ENCODE assay signal across 39 cellular contexts in the genomic region with DNA sequence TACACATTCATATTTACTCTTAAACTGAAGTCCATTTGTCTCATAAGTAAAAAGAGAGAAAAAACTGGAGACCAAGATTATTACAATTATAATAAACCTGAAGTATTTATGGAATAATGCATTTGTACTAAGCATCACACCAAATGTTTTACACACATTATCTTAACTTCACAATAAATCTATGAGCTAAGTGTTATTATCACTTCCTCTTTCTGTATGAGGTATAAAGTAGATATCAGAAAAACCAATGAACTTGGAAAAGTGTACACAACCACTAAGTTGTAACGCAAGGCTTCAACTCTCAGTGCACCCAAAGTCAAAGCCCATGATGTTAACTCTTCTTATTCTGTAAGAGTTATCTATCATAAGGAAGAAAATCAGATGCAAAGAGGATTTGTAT.
"Had no signal": no experiment of that assay in that cellular context is flagged by ENCODE, and none has a peak within 500 bp of the region (broad histone marks: within the 10 kb centered on the region; RNA-seq: fewer than 3 reads in every experiment).

No MANE protein-coding gene starts in this region.

- H3K27me3 ChIP-seq: adrenal gland, ascending aorta, body of pancreas, brain microvascular endothelial cell, breast epithelium, cardiac muscle cell had no signal

- DNase-seq: activated effector memory CD4-positive, alpha-beta T cell treated with anti-CD3 and anti-CD28 coated beads, Interleukin-2, amount 50 U/mL, for 16 hours; activated effector memory CD4-positive, alpha-beta T cell treated with Interleukin-2 at 50 U/mL for 16 hours; activated gamma-delta T cell; activated gamma-delta T cell treated with Interleukin-2 at 50 U/mL for 16 hours; activated naive CD4-positive, alpha-beta T cell; activated naive CD4-positive, alpha-beta T cell treated with anti-CD3 and anti-CD28 coated beads for 36 hours; activated naive CD4-positive, alpha-beta T cell treated with anti-CD3 and anti-CD28 coated beads, Interleukin-2, amount 10 ng/mL, durations not matched to agents 7 days and 5 days; activated naive CD4-positive, alpha-beta T cell treated with anti-CD3 and anti-CD28 coated beads, Interleukin-2, amount 50 U/mL, for 16 hours; activated naive CD4-positive, alpha-beta T cell treated with Interleukin-2 at 50 U/mL for 16 hours; activated naive CD8-positive, alpha-beta T cell treated with anti-CD3 and anti-CD28 coated beads for 36 hours; activated naive CD8-positive, alpha-beta T cell treated with anti-CD3 and anti-CD28 coated beads, Interleukin-2, amount 10 ng/mL, durations not matched to agents 7 days and 5 days; activated naive CD8-positive, alpha-beta T cell treated with anti-CD3 and anti-CD28 coated beads, Interleukin-2, amount 50 U/mL, for 24 hours; activated T-cell treated with anti-CD3 and anti-CD28 coated beads, Interleukin-2, amount 50 U/mL, for 1 hour; activated T-cell treated with anti-CD3 and anti-CD28 coated beads, Interleukin-2, amount 50 U/mL, for 24 hours; activated T-cell treated with anti-CD3 and anti-CD28 coated beads, Interleukin-2, amount 50 U/mL, for 4 hours; activated T-cell treated with anti-CD3 and anti-CD28 coated beads, Interleukin-2, amount 50 U/mL, for 48 hours; activated T-cell treated with anti-CD3 and anti-CD28 coated beads, Interleukin-2, amount 50 U/mL, for 72 hours; adrenal gland; amniotic stem cell; amygdala; anterior cingulate cortex; aorta; body of pancreas; brain microvascular endothelial cell; central memory CD4-positive, alpha-beta T cell; cerebellar nuclear complex had no signal

- FAIRE-seq: astrocyte, bronchial epithelial cell had no signal

- H3K4me3 ChIP-seq: adrenal gland, ascending aorta, body of pancreas, breast epithelium, cardiac muscle cell had no signal

- H3K9me3 ChIP-seq: adrenal gland, ascending aorta, body of pancreas, breast epithelium had no signal

- H3K27ac Mint-ChIP-seq: activated naive CD4-positive, alpha-beta T cell treated with anti-CD3 and anti-CD28 coated beads for 36 hours; activated naive CD4-positive, alpha-beta T cell treated with anti-CD3 and anti-CD28 coated beads, Interleukin-2, amount 10 ng/mL, durations not matched to agents 7 days and 5 days; activated naive CD4-positive, alpha-beta T cell treated with anti-CD3 and anti-CD28 coated beads, Interleukin-2, amount 50 U/mL, for 24 hours; activated naive CD4-positive, alpha-beta T cell treated with anti-CD3 and anti-CD28 coated beads, Interleukin-2, amount 50 U/mL, for 72 hours; activated naive CD8-positive, alpha-beta T cell; activated naive CD8-positive, alpha-beta T cell treated with anti-CD3 and anti-CD28 coated beads for 36 hours; activated naive CD8-positive, alpha-beta T cell treated with anti-CD3 and anti-CD28 coated beads, Interleukin-2, amount 10 ng/mL, durations not matched to agents 7 days and 5 days; activated naive CD8-positive, alpha-beta T cell treated with anti-CD3 and anti-CD28 coated beads, Interleukin-2, amount 50 U/mL, for 24 hours; activated T-cell treated with anti-CD3 and anti-CD28 coated beads, Interleukin-2, amount 50 U/mL, for 24 hours; activated T-cell treated with anti-CD3 and anti-CD28 coated beads, Interleukin-2, amount 50 U/mL, for 72 hours; activated T-helper 1 cell treated with anti-CD3 and anti-CD28 coated beads, Interleukin-12 subunit alpha, Interleukin-12 subunit beta, Interleukin-2, Interleukin-4 antibody, amounts not matched to agents 30 ng/mL and 10 ng/mL and 1 ng/mL, durations not matched to agents 14 hours and 24 hours and 36 hours; activated T-helper 17 cell treated with anti-CD3 and anti-CD28 coated beads, Interleukin-2, amount 50 U/mL, for 72 hours; activated T-helper 2 cell treated with anti-CD3 and anti-CD28 coated beads, Interferon-gamma antibody, Interleukin-2, Interleukin-4, amounts not matched to agents 10 μg/mL and 5 μg/mL and 100 μg/mL, durations not matched to agents 14 hours and 24 hours and 36 hours; brain had no signal

- H3K9me3 Mint-ChIP-seq: activated naive CD4-positive, alpha-beta T cell treated with anti-CD3 and anti-CD28 coated beads for 36 hours; activated naive CD4-positive, alpha-beta T cell treated with anti-CD3 and anti-CD28 coated beads, Interleukin-2, amount 10 ng/mL, durations not matched to agents 7 days and 5 days; activated naive CD4-positive, alpha-beta T cell treated with anti-CD3 and anti-CD28 coated beads, Interleukin-2, amount 50 U/mL, for 24 hours; activated naive CD8-positive, alpha-beta T cell treated with anti-CD3 and anti-CD28 coated beads for 36 hours; activated naive CD8-positive, alpha-beta T cell treated with anti-CD3 and anti-CD28 coated beads, Interleukin-2, amount 10 ng/mL, durations not matched to agents 7 days and 5 days; activated naive CD8-positive, alpha-beta T cell treated with anti-CD3 and anti-CD28 coated beads, Interleukin-2, amount 50 U/mL, for 24 hours; activated T-cell treated with anti-CD3 and anti-CD28 coated beads, Interleukin-2, amount 50 U/mL, for 24 hours; activated T-cell treated with anti-CD3 and anti-CD28 coated beads, Interleukin-2, amount 50 U/mL, for 4 hours; activated T-cell treated with anti-CD3 and anti-CD28 coated beads, Interleukin-2, amount 50 U/mL, for 72 hours; activated T-helper 1 cell treated with anti-CD3 and anti-CD28 coated beads, Interleukin-12 subunit alpha, Interleukin-12 subunit beta, Interleukin-2, Interleukin-4 antibody, amounts not matched to agents 30 ng/mL and 10 ng/mL and 1 ng/mL, durations not matched to agents 14 hours and 24 hours and 36 hours; activated T-helper 17 cell treated with anti-CD3 and anti-CD28 coated beads, Interleukin-2, amount 50 U/mL, for 72 hours; activated T-helper 2 cell treated with anti-CD3 and anti-CD28 coated beads, Interferon-gamma antibody, Interleukin-2, Interleukin-4, amounts not matched to agents 10 μg/mL and 5 μg/mL and 100 μg/mL, durations not matched to agents 14 hours and 24 hours and 36 hours; brain; central memory CD8-positive, alpha-beta T cell had no signal

- H3K27me3 Mint-ChIP-seq: activated naive CD4-positive, alpha-beta T cell treated with anti-CD3 and anti-CD28 coated beads, Interleukin-2, amount 10 ng/mL, durations not matched to agents 7 days and 5 days; activated naive CD8-positive, alpha-beta T cell treated with anti-CD3 and anti-CD28 coated beads, Interleukin-2, amount 10 ng/mL, durations not matched to agents 7 days and 5 days; brain had no signal

- H3K36me3 ChIP-seq: adrenal gland, ascending aorta, brain microvascular endothelial cell, breast epithelium, cardiac muscle cell had no signal

- H3K4me3 Mint-ChIP-seq: activated naive CD4-positive, alpha-beta T cell treated with anti-CD3 and anti-CD28 coated beads for 36 hours; activated naive CD4-positive, alpha-beta T cell treated with anti-CD3 and anti-CD28 coated beads, Interleukin-2, amount 10 ng/mL, durations not matched to agents 7 days and 5 days; activated naive CD4-positive, alpha-beta T cell treated with anti-CD3 and anti-CD28 coated beads, Interleukin-2, amount 50 U/mL, for 24 hours; activated naive CD8-positive, alpha-beta T cell; activated naive CD8-positive, alpha-beta T cell treated with anti-CD3 and anti-CD28 coated beads for 36 hours; activated naive CD8-positive, alpha-beta T cell treated with anti-CD3 and anti-CD28 coated beads, Interleukin-2, amount 10 ng/mL, durations not matched to agents 7 days and 5 days; activated naive CD8-positive, alpha-beta T cell treated with anti-CD3 and anti-CD28 coated beads, Interleukin-2, amount 50 U/mL, for 24 hours; activated T-cell treated with anti-CD3 and anti-CD28 coated beads, Interleukin-2, amount 50 U/mL, for 24 hours; activated T-cell treated with anti-CD3 and anti-CD28 coated beads, Interleukin-2, amount 50 U/mL, for 4 hours; activated T-cell treated with anti-CD3 and anti-CD28 coated beads, Interleukin-2, amount 50 U/mL, for 72 hours; activated T-helper 1 cell treated with anti-CD3 and anti-CD28 coated beads, Interleukin-12 subunit alpha, Interleukin-12 subunit beta, Interleukin-2, Interleukin-4 antibody, amounts not matched to agents 30 ng/mL and 10 ng/mL and 1 ng/mL, durations not matched to agents 14 hours and 24 hours and 36 hours; activated T-helper 17 cell treated with anti-CD3 and anti-CD28 coated beads, Interleukin-2, amount 50 U/mL, for 72 hours; brain; central memory CD8-positive, alpha-beta T cell had no signal

- H3K4me1 ChIP-seq: adrenal gland, body of pancreas, breast epithelium had no signal

- ATAC-seq: activated naive CD4-positive, alpha-beta T cell treated with anti-CD3 and anti-CD28 coated beads, Interleukin-2, amount 50 U/mL, for 72 hours; activated naive CD8-positive, alpha-beta T cell treated with anti-CD3 and anti-CD28 coated beads, Interleukin-2, amount 50 U/mL, for 24 hours; activated T-cell treated with anti-CD3 and anti-CD28 coated beads, Interleukin-2, amount 50 U/mL, for 4 hours; activated T-cell treated with anti-CD3 and anti-CD28 coated beads, Interleukin-2, amount 50 U/mL, for 72 hours; activated T-helper 17 cell treated with anti-CD3 and anti-CD28 coated beads, Interleukin-2, amount 50 U/mL, for 72 hours; body of pancreas had no signal

- H3K4me1 Mint-ChIP-seq: activated naive CD4-positive, alpha-beta T cell treated with anti-CD3 and anti-CD28 coated beads, Interleukin-2, amount 10 ng/mL, durations not matched to agents 7 days and 5 days; activated naive CD4-positive, alpha-beta T cell treated with anti-CD3 and anti-CD28 coated beads, Interleukin-2, amount 50 U/mL, for 24 hours; activated naive CD8-positive, alpha-beta T cell treated with anti-CD3 and anti-CD28 coated beads for 36 hours; activated naive CD8-positive, alpha-beta T cell treated with anti-CD3 and anti-CD28 coated beads, Interleukin-2, amount 10 ng/mL, durations not matched to agents 7 days and 5 days; activated naive CD8-positive, alpha-beta T cell treated with anti-CD3 and anti-CD28 coated beads, Interleukin-2, amount 50 U/mL, for 24 hours; activated T-helper 17 cell treated with anti-CD3 and anti-CD28 coated beads, Interleukin-2, amount 50 U/mL, for 72 hours; central memory CD8-positive, alpha-beta T cell had no signal

- H3K36me3 Mint-ChIP-seq: activated naive CD4-positive, alpha-beta T cell treated with anti-CD3 and anti-CD28 coated beads, Interleukin-2, amount 10 ng/mL, durations not matched to agents 7 days and 5 days; activated naive CD4-positive, alpha-beta T cell treated with anti-CD3 and anti-CD28 coated beads, Interleukin-2, amount 50 U/mL, for 24 hours; activated naive CD4-positive, alpha-beta T cell treated with anti-CD3 and anti-CD28 coated beads, Interleukin-2, amount 50 U/mL, for 72 hours; activated naive CD8-positive, alpha-beta T cell; activated naive CD8-positive, alpha-beta T cell treated with anti-CD3 and anti-CD28 coated beads for 36 hours; activated naive CD8-positive, alpha-beta T cell treated with anti-CD3 and anti-CD28 coated beads, Interleukin-2, amount 10 ng/mL, durations not matched to agents 7 days and 5 days; brain had no signal

- H3K27ac ChIP-seq: adrenal gland, ascending aorta, body of pancreas, brain microvascular endothelial cell, breast epithelium, cardiac muscle cell had no signal
